In the genomic region with DNA sequence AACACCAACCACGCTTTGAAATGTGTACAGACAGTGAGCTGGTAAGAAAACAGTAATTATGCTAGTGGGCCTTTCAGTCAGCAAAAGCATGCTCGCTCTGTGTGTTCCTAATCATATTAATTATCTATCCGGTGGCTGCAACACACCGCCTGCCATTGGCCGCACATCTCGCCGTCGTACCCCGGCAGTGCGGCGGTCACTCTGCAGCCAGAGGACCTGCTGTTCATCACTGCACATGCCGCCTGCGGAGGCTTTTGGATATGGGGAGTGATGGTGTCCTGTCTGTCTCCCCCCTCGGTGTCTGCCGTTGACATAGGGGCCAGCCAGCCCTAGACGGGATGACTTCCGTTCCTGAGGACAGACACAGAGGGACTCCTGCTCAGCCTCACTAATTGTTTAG, we compare ENCODE assay signal across 16 cellular contexts.
DNase-seq lines count a peak whose midpoint lies in the region; ATAC-seq and TF ChIP-seq lines count a peak whose summit lies in the region.
"Had no signal": no experiment of that assay in that cellular context is flagged by ENCODE, and none has a peak within 500 bp of the region (broad histone marks: within the 10 kb centered on the region; RNA-seq: fewer than 3 reads in every experiment).

No MANE protein-coding gene starts in this region.

- H3K4me1 ChIP-seq in aorta (ENCODE audit: control insufficient read depth in 1 of 2, insufficient read depth in 2 of 2, low read length in 2 of 2) (no peaks in the 10 kb centered on the region), Peyer's patch (no peaks in the 10 kb centered on the region), heart right ventricle (no peaks in the 10 kb centered on the region)
- H3K4me1 ChIP-seq: BLaER1 treated with 17β-estradiol and CSF1 and Interleukin-3, amounts not matched to agents 10 nM and 100 nM had no signal

- no peaks in the 10 kb centered on the region for H3K9me3 ChIP-seq in aorta (ENCODE audit: control insufficient read depth, low read length)
- no peaks in the 10 kb centered on the region for H3K9me3 ChIP-seq in Peyer's patch
- H3K9me3 ChIP-seq in heart right ventricle, result no peaks in the 10 kb centered on the region
- H3K9me3 ChIP-seq: BLaER1 treated with 17β-estradiol and CSF1 and Interleukin-3, amounts not matched to agents 10 nM and 100 nM had no signal

- TF ChIP-seq CTCF in Peyer's patch (IDR thresholded peaks at IDR 0.05) (no peak), heart right ventricle (IDR thresholded peaks at IDR 0.05) (no peak)

- H3K27me3 ChIP-seq in aorta (ENCODE audit: control insufficient read depth in 1 of 2, insufficient read depth in 2 of 2, low read length in 1 of 2) (no peaks in the 10 kb centered on the region), Peyer's patch (no peaks in the 10 kb centered on the region), heart right ventricle (no peaks in the 10 kb centered on the region)
- H3K27me3 ChIP-seq: BLaER1 treated with 17β-estradiol and CSF1 and Interleukin-3, amounts not matched to agents 10 nM and 100 nM had no signal

- H3K4me3 ChIP-seq in aorta (ENCODE audit: low read length in 2 of 2), result no peak overlapping the region
- no peak overlapping the region for H3K4me3 ChIP-seq in Peyer's patch
- no peak overlapping the region for H3K4me3 ChIP-seq in heart right ventricle
- H3K4me3 ChIP-seq: BLaER1 treated with 17β-estradiol and CSF1 and Interleukin-3, amounts not matched to agents 10 nM and 100 nM had no signal

- intact Hi-C loops in aorta (cut with DNase I), result no loop called here
- intact Hi-C loops in heart right ventricle (cut with DNase I), result no loop called here

- DNase-seq in NCI-H1417 (lab: John Stamatoyannopoulos, UW), result peak in 2 of 3 experiments; percentile 11 to 67
- no peak for DNase-seq in NCI-H1417 treated with DMSO at 0.1 percent for 48 hours (lab: John Stamatoyannopoulos, UW)
- peak; percentile 18 for DNase-seq in NCI-H69 (lab: John Stamatoyannopoulos, UW)
- peak; percentile 43 for DNase-seq in ecto neural progenitor cell (ENCODE audit: low spot score)
- DNase-seq in aorta, result peak; percentile 12 to 66
- no peak for DNase-seq in NCI-H2107 treated with DMSO at 0.1 percent for 48 hours (lab: John Stamatoyannopoulos, UW; ENCODE audit: unreplicated experiment)
- DNase-seq in Peyer's patch, result no peak
- no peak for DNase-seq in heart right ventricle
- DNase-seq: AML-193; CD4-positive, CD25-positive, alpha-beta regulatory T cell; DMS53; GF-D8; HCEC 1CT; HFFc6 had no signal

- H3K27ac ChIP-seq in aorta (ENCODE audit: low read depth in 1 of 2, low read length in 2 of 2), result no peak overlapping the region
- H3K27ac ChIP-seq in Peyer's patch, result no peak overlapping the region
- H3K27ac ChIP-seq in heart right ventricle, result no peak overlapping the region
- H3K27ac ChIP-seq: 22Rv1; BLaER1 treated with 17β-estradiol and CSF1 and Interleukin-3, amounts not matched to agents 10 nM and 100 nM had no signal

- TF ChIP-seq POLR2A in Peyer's patch (IDR thresholded peaks at IDR 0.05), result no peak

- H3K36me3 ChIP-seq in aorta (ENCODE audit: control insufficient read depth in 1 of 2, insufficient read depth in 2 of 2, low read length in 1 of 2), result peaks cover 3 to 10% of the 10 kb centered on the region in 2 donors
- peaks cover 0 to 44% (median 0%) of the 10 kb centered on the region in 3 donors for H3K36me3 ChIP-seq in Peyer's patch
- peaks cover 0 to 69% (median 35%) of the 10 kb centered on the region in 9 donors for H3K36me3 ChIP-seq in heart right ventricle

- ATAC-seq in aorta (ENCODE audit: low FRiP score) (no peak), heart right ventricle (no peak)

- 79% methylated on average over 17 of the region's 17 CpGs for WGBS in aorta, 2 donors
- WGBS in heart right ventricle, 2 donors, result 92 to 93% methylated on average over 17 of the region's 17 CpGs

Comparison
In these comparisons a context has a peak if more than half of its experiments do, and no peak if none do; other contexts are left out.
1. DNase-seq: peak in NCI-H1417 (2 of 3), NCI-H69 (single experiment), ecto neural progenitor cell (single experiment) and aorta (2 of 2); none in NCI-H1417 treated with DMSO at 0.1 percent for 48 hours (single experiment), NCI-H2107 treated with DMSO at 0.1 percent for 48 hours (single experiment), Peyer's patch (0 of 3) and heart right ventricle (0 of 2).